20 cellular contexts compared by ENCODE assay signal in the genomic region with DNA sequence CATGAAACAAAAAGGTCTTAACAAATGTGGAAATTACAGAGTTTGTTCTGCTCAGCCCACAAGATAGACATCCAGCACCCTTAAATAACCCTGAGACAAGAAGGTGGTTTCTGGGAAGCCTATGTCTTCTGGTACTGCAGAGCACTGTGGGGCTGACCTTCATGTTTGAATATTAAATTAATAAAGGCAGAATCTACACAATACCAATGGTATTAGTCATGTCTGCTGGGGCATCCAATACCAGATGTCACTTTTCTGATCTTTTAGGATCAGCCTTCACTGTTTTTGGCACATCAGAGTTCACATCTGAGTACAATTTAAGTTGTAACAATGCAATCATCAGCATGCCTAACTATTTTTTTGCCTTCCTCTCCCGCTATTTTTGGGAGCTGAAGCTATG.
"Had no signal": no experiment of that assay in that cellular context is flagged by ENCODE, and none has a peak within 500 bp of the region (broad histone marks: within the 10 kb centered on the region; RNA-seq: fewer than 3 reads in every experiment).

No MANE protein-coding gene starts in this region.

- H3K36me3 ChIP-seq: neutrophil, pancreas, thyroid gland, upper lobe of right lung had no signal

- DNase-seq: activated B cell treated with CpG ODN at 0.5 μM for 24 hours; activated CD4-positive, alpha-beta T cell treated with anti-CD3 and anti-CD28 coated beads for 36 hours; activated CD4-positive, alpha-beta T cell treated with anti-CD3 and anti-CD28 coated beads, Interleukin-2, amount 50 U/mL, for 48 hours; activated CD8-positive, alpha-beta memory T cell treated with anti-CD3 and anti-CD28 coated beads, Interleukin-2, amount 50 U/mL, for 48 hours; activated naive CD4-positive, alpha-beta T cell treated with Interleukin-2 at 50 U/mL for 16 hours; activated naive CD8-positive, alpha-beta T cell treated with anti-CD3 and anti-CD28 coated beads for 36 hours; activated T-cell treated with anti-CD3 and anti-CD28 coated beads, Interleukin-2, amount 50 U/mL, for 48 hours; amygdala; cerebellar nuclear complex; cortex of kidney; left colon; pancreas; right cardiac atrium; stimulated activated CD4-positive, alpha-beta T cell treated with anti-CD3 and anti-CD28 coated beads, Interleukin-12 subunit alpha, Interleukin-12 subunit beta, amount 100 ng/mL, for 4 hours; stimulated activated CD4-positive, alpha-beta T cell treated with anti-CD3 and anti-CD28 coated beads, Interleukin-4, amount 100 ng/mL, for 4 hours; stimulated activated naive CD8-positive, alpha-beta T cell treated with anti-CD3 and anti-CD28 coated beads, Interleukin-15, Interleukin-2, amounts not matched to agents 100 U/mL and 50 U/mL, for 24 hours; T1000; thyroid gland; upper lobe of right lung had no signal

- H3K4me3 ChIP-seq: pancreas, thyroid gland, upper lobe of right lung had no signal

- H3K9me3 ChIP-seq: neutrophil, pancreas, thyroid gland, upper lobe of right lung had no signal

- H3K4me1 ChIP-seq: pancreas, thyroid gland, upper lobe of right lung had no signal

- ATAC-seq: activated CD4-positive, alpha-beta T cell treated with anti-CD3 and anti-CD28 coated beads for 36 hours; left colon; pancreas; right cardiac atrium; stimulated activated naive CD8-positive, alpha-beta T cell treated with anti-CD3 and anti-CD28 coated beads, Interleukin-15, Interleukin-2, amounts not matched to agents 100 U/mL and 50 U/mL, for 24 hours; upper lobe of right lung had no signal

- H3K27ac ChIP-seq: neutrophil, pancreas, thyroid gland, upper lobe of right lung had no signal

- H3K27me3 ChIP-seq: neutrophil, pancreas, thyroid gland, upper lobe of right lung had no signal
